ENCODE assay signal across 24 cellular contexts in genomic region chr6:15804461-15804784, GRCh38.
"Had no signal": no experiment of that assay in that cellular context is flagged by ENCODE, and none has a peak within 500 bp of the region (broad histone marks: within the 10 kb centered on the region; RNA-seq: fewer than 3 reads in every experiment).

No MANE protein-coding gene starts in this region.

- H3K36me3 Mint-ChIP-seq: immature natural killer cell; stimulated activated memory B cell treated with anti-CD40 and anti-IgM and Interleukin-4, amounts not matched to agents 10 μg/mL and 1 μg/mL and 100 μg/mL, for 72 hours; T-cell had no signal

- DNase-seq: activated CD4-positive, alpha-beta T cell treated with anti-CD3 and anti-CD28 coated beads for 1 hour; activated CD4-positive, alpha-beta T cell treated with anti-CD3 and anti-CD28 coated beads, Interleukin-2, amount 50 U/mL, for 1 hour; activated CD8-positive, alpha-beta T cell treated with anti-CD3 and anti-CD28 coated beads, Interleukin-2, amount 10 ng/mL, durations not matched to agents 7 days and 5 days; foreskin keratinocyte; immature natural killer cell; lower lobe of right lung; mesendoderm; naive thymus-derived CD4-positive, alpha-beta T cell; ovary; psoas muscle; right lobe of liver; stimulated activated CD4-positive, alpha-beta T cell treated with anti-CD3 and anti-CD28 coated beads, Interleukin-1b, Interleukin-23, amount 100 ng/mL, for 48 hours; stomach; T-cell; uterus had no signal

- H3K4me3 ChIP-seq: ascending aorta, hepatocyte, lower lobe of right lung, ovary, psoas muscle, right lobe of liver, skin epidermis, stomach, suprapubic skin, tibial nerve, uterus had no signal

- H3K4me1 Mint-ChIP-seq: central memory CD8-positive, alpha-beta T cell; immature natural killer cell; naive thymus-derived CD4-positive, alpha-beta T cell; stimulated activated memory B cell treated with anti-CD40 and anti-IgM and Interleukin-4, amounts not matched to agents 10 μg/mL and 1 μg/mL and 100 μg/mL, for 72 hours; T-cell had no signal

- H3K79me2 ChIP-seq: hepatocyte had no signal

- H3K36me3 ChIP-seq: ascending aorta, lower lobe of right lung, ovary, right lobe of liver, stomach, suprapubic skin, tibial nerve, uterus had no signal

- H3K4me1 ChIP-seq: ascending aorta, foreskin keratinocyte, lower lobe of right lung, psoas muscle, right lobe of liver, stomach, suprapubic skin, tibial nerve, uterus had no signal

- H3K27ac ChIP-seq: ascending aorta, foreskin keratinocyte, hepatocyte, lower lobe of right lung, ovary, psoas muscle, right lobe of liver, skin epidermis, stomach, suprapubic skin, tibial nerve, uterus had no signal

- H3K27ac Mint-ChIP-seq: activated CD8-positive, alpha-beta T cell treated with anti-CD3 and anti-CD28 coated beads, Interleukin-2, amount 10 ng/mL, durations not matched to agents 7 days and 5 days; activated naive CD4-positive, alpha-beta T cell treated with anti-CD3 and anti-CD28 coated beads, Interleukin-2, amount 50 U/mL, for 72 hours; immature natural killer cell; naive thymus-derived CD4-positive, alpha-beta T cell; stimulated activated memory B cell treated with anti-CD40 and anti-IgM and Interleukin-4, amounts not matched to agents 10 μg/mL and 1 μg/mL and 100 μg/mL, for 72 hours; T-cell; T-helper 2 cell treated with Interferon-gamma antibody and Interleukin-4, amounts not matched to agents 5 μg/mL and 100 μg/mL, for 36 hours had no signal

- H3K4me3 Mint-ChIP-seq: activated CD8-positive, alpha-beta T cell treated with anti-CD3 and anti-CD28 coated beads, Interleukin-2, amount 10 ng/mL, durations not matched to agents 7 days and 5 days; central memory CD8-positive, alpha-beta T cell; immature natural killer cell; naive thymus-derived CD4-positive, alpha-beta T cell; stimulated activated memory B cell treated with anti-CD40 and anti-IgM and Interleukin-4, amounts not matched to agents 10 μg/mL and 1 μg/mL and 100 μg/mL, for 72 hours; T-cell; T-helper 2 cell treated with Interferon-gamma antibody and Interleukin-4, amounts not matched to agents 5 μg/mL and 100 μg/mL, for 36 hours had no signal

- H2AFZ ChIP-seq: hepatocyte had no signal

- H3K9me3 ChIP-seq: ascending aorta, lower lobe of right lung, ovary, psoas muscle, right lobe of liver, stomach, suprapubic skin, tibial nerve, uterus had no signal

- H3K27me3 ChIP-seq: ascending aorta, hepatocyte, ovary, right lobe of liver, stomach, suprapubic skin, tibial nerve, uterus had no signal

- H3K9me3 Mint-ChIP-seq: central memory CD8-positive, alpha-beta T cell; immature natural killer cell; stimulated activated memory B cell treated with anti-CD40 and anti-IgM and Interleukin-4, amounts not matched to agents 10 μg/mL and 1 μg/mL and 100 μg/mL, for 72 hours; T-cell; T-helper 2 cell treated with Interferon-gamma antibody and Interleukin-4, amounts not matched to agents 5 μg/mL and 100 μg/mL, for 36 hours had no signal

- H3K4me2 ChIP-seq: hepatocyte had no signal

- H3K27me3 Mint-ChIP-seq: central memory CD8-positive, alpha-beta T cell; stimulated activated memory B cell treated with anti-CD40 and anti-IgM and Interleukin-4, amounts not matched to agents 10 μg/mL and 1 μg/mL and 100 μg/mL, for 72 hours had no signal
